Comparison of ENCODE assay signal across 26 cellular contexts in the genomic region with DNA sequence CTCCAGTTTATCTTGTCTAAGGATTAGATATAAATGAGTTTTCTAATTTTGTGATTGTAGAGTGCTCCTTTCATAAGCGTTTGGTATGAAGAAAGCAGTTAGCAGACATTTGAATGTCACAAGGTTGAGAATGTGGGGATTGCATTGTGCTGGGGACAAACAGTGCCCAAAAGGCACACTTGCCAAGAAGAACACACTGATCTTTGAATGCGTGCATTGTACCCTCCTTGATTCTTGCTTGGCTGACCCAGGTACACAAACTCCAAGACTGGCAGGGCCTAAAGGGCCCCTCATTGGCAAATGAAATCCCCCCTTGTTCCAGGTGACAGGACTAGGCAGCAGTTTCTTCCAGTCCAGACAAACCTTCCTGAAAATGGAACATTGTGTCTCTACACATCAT.
"Had no signal": no experiment of that assay in that cellular context is flagged by ENCODE, and none has a peak within 500 bp of the region (broad histone marks: within the 10 kb centered on the region; RNA-seq: fewer than 3 reads in every experiment).

No MANE protein-coding gene starts in this region.

- H3K36me3 Mint-ChIP-seq: activated naive CD4-positive, alpha-beta T cell treated with anti-CD3 and anti-CD28 coated beads, Interleukin-2, amount 50 U/mL, for 72 hours; brain had no signal

- H3K4me3 Mint-ChIP-seq: activated CD4-positive, alpha-beta T cell treated with anti-CD3 and anti-CD28 coated beads, Interleukin-2, amount 10 ng/mL, durations not matched to agents 24 days and 14 days; activated CD8-positive, alpha-beta T cell treated with anti-CD3 and anti-CD28 coated beads for 36 hours; activated T-cell treated with anti-CD3 and anti-CD28 coated beads, Interleukin-2, amount 50 U/mL, for 72 hours; activated T-helper 17 cell treated with anti-CD3 and anti-CD28 coated beads, Interleukin-2, amount 50 U/mL, for 72 hours; brain; central memory CD8-positive, alpha-beta T cell had no signal

- H3K27ac Mint-ChIP-seq: activated CD4-positive, alpha-beta T cell treated with anti-CD3 and anti-CD28 coated beads, Interleukin-2, amount 10 ng/mL, durations not matched to agents 24 days and 14 days; activated CD8-positive, alpha-beta T cell treated with anti-CD3 and anti-CD28 coated beads for 36 hours; activated naive CD4-positive, alpha-beta T cell treated with anti-CD3 and anti-CD28 coated beads, Interleukin-2, amount 50 U/mL, for 72 hours; activated T-cell treated with anti-CD3 and anti-CD28 coated beads, Interleukin-2, amount 50 U/mL, for 72 hours; activated T-helper 17 cell treated with anti-CD3 and anti-CD28 coated beads, Interleukin-2, amount 50 U/mL, for 72 hours; brain had no signal

- H3K4me3 ChIP-seq: adrenal gland, MG63, SJCRH30, SK-N-MC had no signal

- H3K27me3 ChIP-seq: adrenal gland, MG63 had no signal

- H3K9me3 ChIP-seq: adrenal gland, MG63, SJCRH30 had no signal

- DNase-seq: activated CD4-positive, alpha-beta T cell treated with anti-CD3 and anti-CD28 coated beads, Interleukin-2, amount 10 ng/mL, durations not matched to agents 24 days and 14 days; activated CD4-positive, alpha-beta T cell treated with anti-CD3 and anti-CD28 coated beads, Interleukin-2, amount 50 U/mL, for 4 hours; activated CD8-positive, alpha-beta T cell treated with anti-CD3 and anti-CD28 coated beads for 36 hours; activated gamma-delta T cell; activated naive CD4-positive, alpha-beta T cell treated with Interleukin-2 at 50 U/mL for 16 hours; activated T-cell treated with anti-CD3 and anti-CD28 coated beads, Interleukin-2, amount 50 U/mL, for 1 hour; activated T-cell treated with anti-CD3 and anti-CD28 coated beads, Interleukin-2, amount 50 U/mL, for 72 hours; adrenal gland; Karpas-422; KBM-7; MG63; NCI-H1048; NCI-H1105 treated with DMSO at 0.1 percent for 48 hours; NCI-H1436; NCI-H1694; NCI-H2029; NCI-H345; NCI-H524 treated with DMSO at 0.1 percent for 48 hours; SHP77; SJCRH30 had no signal

- H3K4me1 ChIP-seq: adrenal gland had no signal

- ATAC-seq: activated CD8-positive, alpha-beta T cell treated with anti-CD3 and anti-CD28 coated beads for 36 hours; activated naive CD4-positive, alpha-beta T cell treated with anti-CD3 and anti-CD28 coated beads, Interleukin-2, amount 50 U/mL, for 72 hours; activated T-cell treated with anti-CD3 and anti-CD28 coated beads, Interleukin-2, amount 50 U/mL, for 72 hours; activated T-helper 17 cell treated with anti-CD3 and anti-CD28 coated beads, Interleukin-2, amount 50 U/mL, for 72 hours; Panc1 had no signal

- H3K9me3 Mint-ChIP-seq: activated CD8-positive, alpha-beta T cell treated with anti-CD3 and anti-CD28 coated beads for 36 hours; activated naive CD4-positive, alpha-beta T cell treated with anti-CD3 and anti-CD28 coated beads, Interleukin-2, amount 50 U/mL, for 72 hours; activated T-cell treated with anti-CD3 and anti-CD28 coated beads, Interleukin-2, amount 50 U/mL, for 72 hours; activated T-helper 17 cell treated with anti-CD3 and anti-CD28 coated beads, Interleukin-2, amount 50 U/mL, for 72 hours; central memory CD8-positive, alpha-beta T cell had no signal

- H3K27ac ChIP-seq: adrenal gland, SJCRH30, SK-N-MC had no signal

- H3K36me3 ChIP-seq: adrenal gland, MG63, SJCRH30 had no signal
